8 cellular contexts compared by ENCODE assay signal in the genomic region with DNA sequence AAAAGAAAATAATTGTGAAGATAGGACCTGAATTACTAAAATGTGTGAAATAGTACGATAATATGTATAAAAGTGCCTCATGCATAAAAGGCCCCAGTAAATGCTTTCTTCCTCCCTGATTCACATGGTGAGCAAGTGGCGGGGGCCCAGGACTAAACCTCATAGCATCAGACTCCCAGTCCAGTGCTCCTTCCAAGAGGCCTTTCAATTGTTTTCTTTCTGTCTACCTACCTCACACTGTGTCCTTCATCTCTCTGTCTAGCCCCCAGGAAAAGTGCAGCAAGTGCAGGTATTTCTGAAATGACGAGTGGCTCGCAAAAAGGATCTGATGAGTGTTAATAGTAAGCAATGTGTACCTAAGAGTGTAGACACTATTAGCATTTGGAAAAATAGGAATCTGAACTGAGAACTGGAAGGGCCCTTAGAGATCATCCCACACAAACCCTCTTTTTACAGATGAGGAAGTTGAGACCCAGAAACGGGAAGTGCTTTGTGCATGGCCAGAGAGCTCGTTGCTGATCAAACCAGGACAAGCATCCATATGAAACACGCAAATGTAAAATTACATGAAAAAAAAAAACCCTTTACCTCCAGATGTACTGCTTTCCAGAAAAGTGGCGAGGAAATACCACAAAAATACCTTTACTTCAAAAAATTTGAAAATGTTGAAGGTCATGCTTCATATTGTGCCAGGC.
DNase-seq lines count a peak whose midpoint lies in the region; ATAC-seq and TF ChIP-seq lines count a peak whose summit lies in the region.

No MANE protein-coding gene starts in this region.

- H3K4me1 ChIP-seq in upper lobe of left lung (peaks cover 19 to 35% (median 28%) of the 10 kb centered on the region in 4 donors), left ventricle myocardium inferior (peaks cover 34% of the 10 kb centered on the region)

- DNase-seq in activated T-cell treated with anti-CD3 and anti-CD28 coated beads, Interleukin-2, amount 50 U/mL, for 72 hours, result no peak
- no peak for DNase-seq in activated T-cell treated with anti-CD3 and anti-CD28 coated beads, Interleukin-2, amount 50 U/mL, for 1 hour
- peak; percentile 11 for DNase-seq in Jurkat, Clone E6-1 (ENCODE audit: low read depth, low spot score)
- no peak for DNase-seq in activated naive CD8-positive, alpha-beta T cell treated with anti-CD3 and anti-CD28 coated beads for 36 hours
- DNase-seq in upper lobe of left lung (no peak), left ventricle myocardium inferior (no peak), DMS 273 treated with DMSO at 0.1 percent for 48 hours (lab: John Stamatoyannopoulos, UW) (no peak)

- TF ChIP-seq EP300 in upper lobe of left lung (IDR thresholded peaks at IDR 0.05), result no peak

- peak overlapping the region; percentile 41; the same call in 1 of the 2 replicates for H3K4me3 ChIP-seq in Jurkat, Clone E6-1 (ENCODE audit: low read length)
- H3K4me3 ChIP-seq in upper lobe of left lung (peak overlapping the region in 1 of 4 donors; percentile 7), left ventricle myocardium inferior (no peak overlapping the region)

- TF ChIP-seq POLR2A in upper lobe of left lung (IDR thresholded peaks at IDR 0.05), result no peak

- TF ChIP-seq CTCF in upper lobe of left lung (IDR thresholded peaks at IDR 0.05) (no peak), left ventricle myocardium inferior (IDR thresholded peaks at IDR 0.05; ENCODE audit: borderline replicate concordance) (no peak)

- peak overlapping the region; percentile 75 to 76 for H3K4me3 Mint-ChIP-seq in activated T-cell treated with anti-CD3 and anti-CD28 coated beads, Interleukin-2, amount 50 U/mL, for 72 hours
- no peak overlapping the region for H3K4me3 Mint-ChIP-seq in activated naive CD8-positive, alpha-beta T cell treated with anti-CD3 and anti-CD28 coated beads for 36 hours

- H3K36me3 ChIP-seq in upper lobe of left lung (no peaks in the 10 kb centered on the region), left ventricle myocardium inferior (no peaks in the 10 kb centered on the region)

- H3K27ac ChIP-seq in upper lobe of left lung (peak overlapping the region in 3 of 4 donors; percentile 33 to 58 (median 38)), left ventricle myocardium inferior (replicated peaks) (no peak overlapping the region)

- peak overlapping the region; percentile 7 for H3K27ac Mint-ChIP-seq in activated T-cell treated with anti-CD3 and anti-CD28 coated beads, Interleukin-2, amount 50 U/mL, for 72 hours
- H3K27ac Mint-ChIP-seq in activated naive CD8-positive, alpha-beta T cell treated with anti-CD3 and anti-CD28 coated beads for 36 hours, result peak overlapping the region; percentile 27

- H3K36me3 Mint-ChIP-seq in activated T-cell treated with anti-CD3 and anti-CD28 coated beads, Interleukin-2, amount 50 U/mL, for 72 hours (ENCODE audit: insufficient read depth in 2 of 2), result no peaks in the 10 kb centered on the region
- no peaks in the 10 kb centered on the region for H3K36me3 Mint-ChIP-seq in activated naive CD8-positive, alpha-beta T cell treated with anti-CD3 and anti-CD28 coated beads for 36 hours

- peaks cover 19% of the 10 kb centered on the region for H3K4me1 Mint-ChIP-seq in activated T-cell treated with anti-CD3 and anti-CD28 coated beads, Interleukin-2, amount 50 U/mL, for 72 hours (ENCODE audit: low read depth)
- peaks cover 20% of the 10 kb centered on the region for H3K4me1 Mint-ChIP-seq in activated naive CD8-positive, alpha-beta T cell treated with anti-CD3 and anti-CD28 coated beads for 36 hours

- H3K9me3 ChIP-seq in upper lobe of left lung, result no peaks in the 10 kb centered on the region
- H3K9me3 ChIP-seq in left ventricle myocardium inferior (replicated peaks), result no peaks in the 10 kb centered on the region

- 71 to 80% methylated on average over 8 of the region's 8 CpGs for WGBS in upper lobe of left lung, 2 donors

- no peaks in the 10 kb centered on the region for H3K27me3 ChIP-seq in upper lobe of left lung
- no peaks in the 10 kb centered on the region for H3K27me3 ChIP-seq in left ventricle myocardium inferior (ENCODE audit: low read depth)

- peak in 1 of 2 donors; percentile 3 for ATAC-seq in activated T-cell treated with anti-CD3 and anti-CD28 coated beads, Interleukin-2, amount 50 U/mL, for 72 hours (replicated peaks in 1 of 2)
- peak; percentile 26 to 52 for ATAC-seq in upper lobe of left lung (ENCODE audit: low FRiP score in 2 of 2)
- no peak for ATAC-seq in HG03521 (IDR thresholded peaks at IDR 0.05; ENCODE audit: unreplicated experiment)

- H3K27me3 Mint-ChIP-seq in activated T-cell treated with anti-CD3 and anti-CD28 coated beads, Interleukin-2, amount 50 U/mL, for 72 hours (ENCODE audit: low read depth), result no peaks in the 10 kb centered on the region
- H3K27me3 Mint-ChIP-seq in activated naive CD8-positive, alpha-beta T cell treated with anti-CD3 and anti-CD28 coated beads for 36 hours, result no peaks in the 10 kb centered on the region

- intact Hi-C loops in left ventricle myocardium inferior (cut with micrococcal nuclease), result loop anchor here (5.0 to 10.0 kb wide), 3 partner anchors 61 to 954 kb away; partner anchors contain the start of gene JUN

- H3K9me3 Mint-ChIP-seq in activated T-cell treated with anti-CD3 and anti-CD28 coated beads, Interleukin-2, amount 50 U/mL, for 72 hours, result no peaks in the 10 kb centered on the region
- H3K9me3 Mint-ChIP-seq in activated naive CD8-positive, alpha-beta T cell treated with anti-CD3 and anti-CD28 coated beads for 36 hours, result no peaks in the 10 kb centered on the region
